Comparison of ENCODE assay signal across 1 cellular context in the genomic region with DNA sequence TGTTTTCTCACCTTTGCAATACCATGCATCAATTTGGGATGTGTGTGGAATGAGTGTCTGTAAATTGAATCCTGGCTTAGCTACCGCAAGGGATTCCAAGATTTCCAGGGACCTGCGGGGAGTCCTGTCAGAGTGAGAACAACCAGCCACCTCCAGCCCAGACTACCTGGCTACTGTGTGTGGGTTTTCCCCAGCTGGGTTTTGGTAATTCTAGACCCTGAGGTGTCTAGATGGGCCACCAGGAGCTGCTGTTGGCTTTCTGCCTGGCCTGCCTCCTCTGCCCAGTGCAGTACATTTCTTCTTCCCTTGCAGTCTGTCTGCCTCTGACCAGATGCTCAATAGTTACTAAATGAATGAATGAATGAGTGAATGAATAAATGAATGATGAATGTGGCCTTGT.
TF ChIP-seq lines count a peak whose summit lies in the region.

No MANE protein-coding gene starts in this region.

TF ChIP-seq in IMR-90, 13 proteins besides CTCF, POLR2A, EP300 and RAD21 (continued from another document):
- no peak for TF ChIP-seq ELK1 (IDR thresholded peaks at IDR 0.05; ENCODE audit: borderline replicate concordance, low read depth, low read length)
- no peak for TF ChIP-seq CHD1 (IDR thresholded peaks at IDR 0.05; ENCODE audit: low read depth, low read length)
- no peak for TF ChIP-seq FOS (IDR thresholded peaks at IDR 0.05; ENCODE audit: low read depth, low read length)
- TF ChIP-seq BHLHE40 (IDR thresholded peaks at IDR 0.05; ENCODE audit: low read depth, low read length) = no peak
TF ChIP-seq in IMR-90: peak in this region for 0.
